ENCODE assay signal across 8 cellular contexts in genomic region chr2:10668402-10669012, GRCh38. TPM values are rescaled to one million over a fixed set of nuclear protein-coding genes. Genes with fewer than 3 reads are reported as not detected.
A peak's percentile ranks its signal among the peaks of the same experiment; 100 is the strongest.
DNase-seq lines count a peak whose midpoint lies in the region; TF ChIP-seq lines count a peak whose summit lies in the region.

No MANE protein-coding gene starts in this region.

- TF ChIP-seq POLR2A in NB4 (IDR thresholded peaks at IDR 0.05; ENCODE audit: extremely low read depth, insufficient read length): no peak

- TF ChIP-seq CTCF in NB4 (IDR thresholded peaks at IDR 0.05; ENCODE audit: low read depth, low read length) (peak; percentile 50), fibroblast of the aortic adventitia (IDR thresholded peaks at IDR 0.05; ENCODE audit: insufficient read depth, low read length) (peak; percentile 62)

- peak; percentile 45 for DNase-seq in stimulated activated CD4-positive, alpha-beta T cell treated with anti-CD3 and anti-CD28 coated beads, Interleukin-4, amount 100 ng/mL, for 24 hours
- DNase-seq in stimulated activated CD4-positive, alpha-beta T cell treated with anti-CD3 and anti-CD28 coated beads, Interleukin-2, amount 100 ng/mL, for 24 hours: no peak
- DNase-seq in NB4 (ENCODE audit: low read depth) (peak; percentile 82), SKM-1 treated with dmso at 0.1 percent for 144 hours (lab: John Stamatoyannopoulos, UW; ENCODE audit: unreplicated experiment) (peak; percentile 24), fibroblast of the aortic adventitia (ENCODE audit: low read depth) (peak; percentile 81), pulmonary artery endothelial cell (ENCODE audit: low read depth, low spot score) (peak; percentile 17), D341Med (ENCODE audit: low spot score) (no peak)
- no peak for DNase-seq in activated CD8-positive, alpha-beta memory T cell treated with anti-CD3 and anti-CD28 coated beads for 24 hours

- no peak overlapping the region for H3K4me3 ChIP-seq in NB4 (ENCODE audit: low read depth, low read length)
- H3K4me3 ChIP-seq in fibroblast of the aortic adventitia (ENCODE audit: low read depth, low read length): no peak overlapping the region

RNA-seq across cellular contexts. Expression of gene NOL10, which starts 21.3 kb away (rescaled TPM):
- total RNA-seq in fibroblast of the aortic adventitia (ENCODE audit: low replicate concordance): 45.7 and 47.9 TPM in 2 replicates
- total RNA-seq in pulmonary artery endothelial cell: 37.1 and 38.9 TPM in 2 replicates

RNA-seq across cellular contexts. Expression of gene ATP6V1C2, which starts 52.9 kb away (rescaled TPM):
- total RNA-seq in fibroblast of the aortic adventitia (ENCODE audit: low replicate concordance): not detected in 2 replicates
- 0.04 TPM in 1 of 2 replicates, not detected in the other for total RNA-seq in pulmonary artery endothelial cell

Comparison
In these comparisons a context has a peak if more than half of its experiments do, and no peak if none do; other contexts are left out.
1. DNase-seq: peak in stimulated activated CD4-positive, alpha-beta T cell treated with anti-CD3 and anti-CD28 coated beads, Interleukin-4, amount 100 ng/mL, for 24 hours (single experiment), NB4 (single experiment), SKM-1 treated with dmso at 0.1 percent for 144 hours (single experiment), fibroblast of the aortic adventitia (single experiment) and pulmonary artery endothelial cell (single experiment); none in stimulated activated CD4-positive, alpha-beta T cell treated with anti-CD3 and anti-CD28 coated beads, Interleukin-2, amount 100 ng/mL, for 24 hours (0 of 2), D341Med (single experiment) and activated CD8-positive, alpha-beta memory T cell treated with anti-CD3 and anti-CD28 coated beads for 24 hours (single experiment).